Comparison of ENCODE assay signal across 1 cellular context in the genomic region with DNA sequence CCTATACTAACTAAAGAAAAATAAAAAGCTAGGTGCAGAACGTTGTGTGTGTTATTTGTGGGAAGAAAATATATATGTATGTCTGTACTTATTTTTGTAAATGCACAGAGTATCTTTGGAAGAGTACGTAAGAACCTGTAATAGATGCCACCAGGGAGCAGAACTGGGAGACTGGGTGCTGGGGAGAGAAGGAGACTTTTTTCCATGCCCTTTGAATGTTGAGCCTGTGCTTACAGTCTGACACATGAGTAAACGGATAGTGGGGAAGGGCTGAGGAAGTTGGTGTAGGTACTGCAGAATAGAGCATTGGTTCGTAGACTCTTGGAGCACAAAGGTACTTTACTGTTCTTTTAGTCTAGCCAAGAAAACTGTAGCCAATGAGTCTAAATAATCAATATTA.
A peak's percentile ranks its signal among the peaks of the same experiment; 100 is the strongest.
TF ChIP-seq lines count a peak whose summit lies in the region.

No MANE protein-coding gene starts in this region.

TF ChIP-seq in HepG2, 621 proteins besides CTCF, POLR2A, EP300 and RAD21:
- TF ChIP-seq SAP130 (CRISPR knock-in tag; IDR thresholded peaks at IDR 0.05; ENCODE audit: low read depth), result 0 out of 2 replicates have a peak, but pooled peaks have one; percentile 10
- TF ChIP-seq ZNF331 (CRISPR knock-in tag; IDR thresholded peaks at IDR 0.05), result no peak
- TF ChIP-seq, protein P1, sequence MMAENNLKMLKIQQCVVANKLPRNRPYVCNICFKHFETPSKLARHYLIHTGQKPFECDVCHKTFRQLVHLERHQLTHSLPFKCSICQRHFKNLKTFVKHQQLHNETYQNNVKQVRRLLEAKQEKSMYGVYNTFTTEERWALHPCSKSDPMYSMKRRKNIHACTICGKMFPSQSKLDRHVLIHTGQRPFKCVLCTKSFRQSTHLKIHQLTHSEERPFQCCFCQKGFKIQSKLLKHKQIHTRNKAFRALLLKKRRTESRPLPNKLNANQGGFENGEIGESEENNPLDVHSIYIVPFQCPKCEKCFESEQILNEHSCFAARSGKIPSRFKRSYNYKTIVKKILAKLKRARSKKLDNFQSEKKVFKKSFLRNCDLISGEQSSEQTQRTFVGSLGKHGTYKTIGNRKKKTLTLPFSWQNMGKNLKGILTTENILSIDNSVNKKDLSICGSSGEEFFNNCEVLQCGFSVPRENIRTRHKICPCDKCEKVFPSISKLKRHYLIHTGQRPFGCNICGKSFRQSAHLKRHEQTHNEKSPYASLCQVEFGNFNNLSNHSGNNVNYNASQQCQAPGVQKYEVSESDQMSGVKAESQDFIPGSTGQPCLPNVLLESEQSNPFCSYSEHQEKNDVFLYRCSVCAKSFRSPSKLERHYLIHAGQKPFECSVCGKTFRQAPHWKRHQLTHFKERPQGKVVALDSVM (CRISPR knock-in tag; IDR thresholded peaks at IDR 0.05), result 0 out of 2 replicates have a peak, but pooled peaks have one; percentile 6
- TF ChIP-seq PHF21A (CRISPR knock-in tag; IDR thresholded peaks at IDR 0.05), result no peak
